29 cellular contexts compared by ENCODE assay signal in genomic region chr2:180943275-180943674, GRCh38.
"Had no signal": no experiment of that assay in that cellular context is flagged by ENCODE, and none has a peak within 500 bp of the region (broad histone marks: within the 10 kb centered on the region; RNA-seq: fewer than 3 reads in every experiment).

No MANE protein-coding gene starts in this region.

- H3K9me3 Mint-ChIP-seq: mesothelial cell of epicardium, neural progenitor cell had no signal

- ATAC-seq: foreskin keratinocyte; gastroesophageal sphincter; heart left ventricle; left lobe of liver; mucosa of descending colon; natural killer cell treated with Interleukin-12 subunit alpha and Interleukin-12 subunit beta and Interleukin-15 and Interleukin-18, amount 100 ng/mL, for 72 hours; sciatic nerve; stimulated activated effector memory CD8-positive, alpha-beta T cell treated with anti-CD3 and anti-CD28 coated beads, Interleukin-12 subunit alpha, Interleukin-12 subunit beta, amount 100 ng/mL, for 72 hours had no signal

- H3K27ac Mint-ChIP-seq: mesothelial cell of epicardium; naive B cell; natural killer cell treated with Interleukin-12 subunit alpha and Interleukin-12 subunit beta and Interleukin-15 and Interleukin-18, amount 100 ng/mL, for 72 hours; neural progenitor cell; stimulated activated effector memory CD8-positive, alpha-beta T cell treated with anti-CD3 and anti-CD28 coated beads, Interleukin-12 subunit alpha, Interleukin-12 subunit beta, amount 100 ng/mL, for 72 hours; type B pancreatic cell had no signal

- H3K27me3 ChIP-seq: esophagus muscularis mucosa, foreskin keratinocyte, gastroesophageal sphincter, heart left ventricle, hepatocyte, neural progenitor cell, right atrium auricular region, stomach, thyroid gland had no signal

- H3K27ac ChIP-seq: coronary artery, esophagus muscularis mucosa, foreskin keratinocyte, gastroesophageal sphincter, heart left ventricle, hepatocyte, neural progenitor cell, prostate gland, right atrium auricular region, stomach, thyroid gland had no signal

- H3K4me3 Mint-ChIP-seq: mesothelial cell of epicardium; naive B cell; natural killer cell treated with Interleukin-12 subunit alpha and Interleukin-12 subunit beta and Interleukin-15 and Interleukin-18, amount 100 ng/mL, for 72 hours; neural progenitor cell; stimulated activated effector memory CD8-positive, alpha-beta T cell treated with anti-CD3 and anti-CD28 coated beads, Interleukin-12 subunit alpha, Interleukin-12 subunit beta, amount 100 ng/mL, for 72 hours; type B pancreatic cell had no signal

- H3K36me3 Mint-ChIP-seq: mesothelial cell of epicardium; neural progenitor cell; stimulated activated effector memory CD8-positive, alpha-beta T cell treated with anti-CD3 and anti-CD28 coated beads, Interleukin-12 subunit alpha, Interleukin-12 subunit beta, amount 100 ng/mL, for 72 hours; type B pancreatic cell had no signal

- H3K4me3 ChIP-seq: coronary artery, esophagus muscularis mucosa, gastroesophageal sphincter, heart left ventricle, hepatocyte, lung, mucosa of descending colon, neural progenitor cell, prostate gland, right atrium auricular region, smooth muscle cell, stomach, thyroid gland had no signal

- H3K36me3 ChIP-seq: esophagus muscularis mucosa, gastroesophageal sphincter, heart left ventricle, neural progenitor cell, prostate gland, right atrium auricular region, stomach, thyroid gland had no signal

- DNase-seq: dermis blood vessel endothelial cell; effector memory CD4-positive, alpha-beta T cell; foreskin keratinocyte; heart left ventricle; kidney; mesenchymal stem cell; mucosa of descending colon; naive B cell; nucleus accumbens; stimulated activated CD4-positive, alpha-beta T cell treated with anti-CD3 and anti-CD28 coated beads, Interleukin-2, amount 100 ng/mL, for 24 hours; stimulated activated CD4-positive, alpha-beta T cell treated with anti-CD3 and anti-CD28 coated beads, Interleukin-4, amount 100 ng/mL, for 24 hours; stimulated activated naive CD4-positive, alpha-beta T cell treated with Interleukin-2 at 50 U/mL for 16 hours; stomach; thyroid gland had no signal

- H3K4me1 Mint-ChIP-seq: mesothelial cell of epicardium had no signal

- H3K9ac ChIP-seq: neural progenitor cell had no signal

- H2AFZ ChIP-seq: hepatocyte, neural progenitor cell had no signal

- H3K4me1 ChIP-seq: esophagus muscularis mucosa, foreskin keratinocyte, gastroesophageal sphincter, heart left ventricle, neural progenitor cell, prostate gland, right atrium auricular region, stomach, thyroid gland had no signal

- H3K9me3 ChIP-seq: esophagus muscularis mucosa, gastroesophageal sphincter, heart left ventricle, mucosa of descending colon, prostate gland, right atrium auricular region, stomach, thyroid gland had no signal

- H3K4me2 ChIP-seq: hepatocyte, neural progenitor cell, smooth muscle cell had no signal
